ENCODE assay signal across 8 cellular contexts in genomic region chr11:82718307-82718706, GRCh38. TPM values are rescaled to one million over a fixed set of nuclear protein-coding genes. Genes with fewer than 3 reads are reported as not detected.
DNase-seq lines count a peak whose midpoint lies in the region; ATAC-seq, FAIRE-seq and TF ChIP-seq lines count a peak whose summit lies in the region.

No MANE protein-coding gene starts in this region.

- no peaks in the 10 kb centered on the region for H3K9me3 Mint-ChIP-seq in chondrocyte (ENCODE audit: low read depth)

- H3K4me1 ChIP-seq in OCI-LY3 (ENCODE audit: low read length) (peaks cover 23% of the 10 kb centered on the region), HepG2 (ENCODE audit: insufficient read depth, low read length) (no peaks in the 10 kb centered on the region), upper lobe of left lung (no peaks in the 10 kb centered on the region)

- no peak overlapping the region for H3K4me3 Mint-ChIP-seq in chondrocyte (ENCODE audit: unreplicated experiment)

- no peak for TF ChIP-seq POLR2A in HepG2 (IDR thresholded peaks at IDR 0.05; ENCODE audit: insufficient read depth in 1 of 2, low read depth in 2 of 2, low read length in 2 of 2)
- no peak for TF ChIP-seq POLR2A in upper lobe of left lung (IDR thresholded peaks at IDR 0.05)

- H3K4me3 ChIP-seq in OCI-LY3 (ENCODE audit: low read length) (peak overlapping the region; percentile 26), HepG2 (replicated peaks in 1 of 3; ENCODE audit: insufficient read depth in 1 of 3, low read depth in 2 of 3, low read length in 3 of 3) (no peak overlapping the region), upper lobe of left lung (no peak overlapping the region)

- CTCF ChIA-PET in HepG2 (lab: Yijun Ruan, JAX; ENCODE audit: low intra/inter-chr PET ratio, low total read pairs), result interaction anchor here (0.7 to 2.6 kb wide), 3 partner anchors 146 to 1102 kb away, joined by 4 to 21 read pairs (median 5); no protein-coding TSS in a partner anchor

- no peaks in the 10 kb centered on the region for H3K36me3 Mint-ChIP-seq in chondrocyte (ENCODE audit: low read depth)

- H2AFZ ChIP-seq in OCI-LY3 (ENCODE audit: low read depth, low read length) (peak overlapping the region; percentile 50; the same call in 1 of the 2 replicates), HepG2 (ENCODE audit: low read length) (no peak overlapping the region)

- H3K4me1 Mint-ChIP-seq in chondrocyte (ENCODE audit: low read depth), result peaks cover 5% of the 10 kb centered on the region

- H3K27me3 ChIP-seq in OCI-LY3 (ENCODE audit: low read depth, low read length) (no peaks in the 10 kb centered on the region), HepG2 (ENCODE audit: control insufficient read depth in 1 of 2, insufficient read depth in 2 of 2, low read length in 2 of 2) (peaks cover 0 to 18% of the 10 kb centered on the region in 2 experiments; a peak in 3 of 5 replicates), upper lobe of left lung (no peaks in the 10 kb centered on the region)

- peak; percentile 64 for FAIRE-seq in HepG2 (lab: Jason Lieb, UNC)

- 28% methylated on average over 5 of the region's 5 CpGs for WGBS in HepG2 (ENCODE audit: low lambda C conversion rate)
- WGBS in upper lobe of left lung, 2 donors, result 24 to 33% methylated on average over 5 of the region's 5 CpGs

- no TSS peak for BruUV-seq in HepG2 (replicated peaks; lab: Mats Ljungman, UMichigan)

- H3K27me3 Mint-ChIP-seq in chondrocyte (ENCODE audit: low read depth), result peaks cover 4% of the 10 kb centered on the region

- H3K27ac Mint-ChIP-seq in chondrocyte (ENCODE audit: unreplicated experiment), result no peak overlapping the region

- ATAC-seq in HG03439 (IDR thresholded peaks at IDR 0.05; ENCODE audit: unreplicated experiment) (peak; percentile 64), HepG2 (peak; percentile 72), upper lobe of left lung (ENCODE audit: low FRiP score in 2 of 2) (peak in 1 of 2 donors; percentile 71)

- H3K9ac ChIP-seq in OCI-LY3 (ENCODE audit: low read length) (no peak overlapping the region; the same call in 1 of the 2 replicates), HepG2 (ENCODE audit: insufficient read depth, low read depth, low read length) (no peak overlapping the region)

- intact Hi-C loops in HepG2 (cut with micrococcal nuclease; ENCODE audit: unreplicated experiment), result loop anchor here (1.0 kb wide), 2 partner anchors 146 to 1102 kb away; no protein-coding TSS in a partner anchor

- TF ChIP-seq CTCF in GM12872 (IDR thresholded peaks at IDR 0.05; ENCODE audit: insufficient read depth, low read depth, low read length) (peak; percentile 81), OCI-LY3 (IDR thresholded peaks at IDR 0.05; ENCODE audit: low read depth, low read length) (peak; percentile 96), chondrocyte (IDR thresholded peaks at IDR 0.05) (peak; percentile 93), HepG2 (CRISPR knock-in tag; IDR thresholded peaks at IDR 0.05) (peak; percentile 74), upper lobe of left lung (IDR thresholded peaks at IDR 0.05) (peak; percentile 34 to 67 (median 46))

- peak; percentile 72 for DNase-seq in AG08395 (ENCODE audit: low spot score)
- DNase-seq in chondrocyte (ENCODE audit: low spot score), result no peak
- peak; percentile 7 for DNase-seq in HepG2 (ENCODE audit: low spot score)
- DNase-seq in upper lobe of left lung, result no peak
- no peak for DNase-seq in cerebellar nuclear complex (lab: John Stamatoyannopoulos, UW)

- H4K20me1 ChIP-seq in OCI-LY3 (ENCODE audit: insufficient read depth, low read length), result no peaks in the 10 kb centered on the region
- H4K20me1 ChIP-seq in HepG2 (ENCODE audit: insufficient read depth, low read length), result no peaks in the 10 kb centered on the region

- H3K9me3 ChIP-seq in OCI-LY3 (ENCODE audit: insufficient read depth, low read length) (no peaks in the 10 kb centered on the region), HepG2 (ENCODE audit: low read length) (no peaks in the 10 kb centered on the region), upper lobe of left lung (no peaks in the 10 kb centered on the region)

- H3K4me2 ChIP-seq in OCI-LY3 (ENCODE audit: low read length), result peak overlapping the region; percentile 58
- no peak overlapping the region for H3K4me2 ChIP-seq in HepG2 (ENCODE audit: low read depth, low read length)

- in situ Hi-C loops in HepG2 (cut with HindIII; ENCODE audit: extremely low pct_ligation_motif_present, low pct_unique_long_range_greater_than_20kb), result loop anchor here (25.0 kb wide), 1 partner anchor 1094 kb away; no protein-coding TSS in a partner anchor

- peak overlapping the region; percentile 2; the same call in 1 of the 2 replicates for H3K27ac ChIP-seq in OCI-LY3 (ENCODE audit: low read length)
- H3K27ac ChIP-seq in HepG2 (ENCODE audit: extremely low read length, insufficient read depth, low read length), result no peak overlapping the region
- H3K27ac ChIP-seq in upper lobe of left lung, result no peak overlapping the region

- H3K36me3 ChIP-seq in OCI-LY3 (replicated peaks; ENCODE audit: low read depth, low read length) (no peaks in the 10 kb centered on the region), HepG2 (replicated peaks in 1 of 2; ENCODE audit: control insufficient read depth in 1 of 2, insufficient read depth in 2 of 2, low read length in 2 of 2) (no peaks in the 10 kb centered on the region), upper lobe of left lung (no peaks in the 10 kb centered on the region)

- TF ChIP-seq EP300 in HepG2 (IDR thresholded peaks at IDR 0.05; ENCODE audit: low read depth in 2 of 2, low read length in 2 of 2) (no peak), HepG2 (CRISPR knock-in tag; IDR thresholded peaks at IDR 0.05; ENCODE audit: borderline replicate concordance) (no peak), upper lobe of left lung (IDR thresholded peaks at IDR 0.05) (no peak)

- H3K79me2 ChIP-seq in OCI-LY3 (ENCODE audit: low read length), result no peaks in the 10 kb centered on the region
- no peaks in the 10 kb centered on the region for H3K79me2 ChIP-seq in HepG2 (ENCODE audit: insufficient read depth, low read length)

- TF ChIP-seq RAD21 in HepG2 (CRISPR knock-in tag; IDR thresholded peaks at IDR 0.05), result no peak

- POLR2A ChIA-PET in HepG2 (lab: Yijun Ruan, JAX), result no interaction called here

TF ChIP-seq in HepG2, 621 proteins besides CTCF, POLR2A, EP300 and RAD21 (continues in another document):
- TF ChIP-seq ZNF567 (CRISPR knock-in tag; IDR thresholded peaks at IDR 0.05; ENCODE audit: borderline replicate concordance) (no peak), IKZF5 (CRISPR knock-in tag; IDR thresholded peaks at IDR 0.05) (no peak), THAP7 (CRISPR knock-in tag; IDR thresholded peaks at IDR 0.05) (no peak), ELF3 (CRISPR knock-in tag; IDR thresholded peaks at IDR 0.05) (no peak), ZNF782 (CRISPR knock-in tag; IDR thresholded peaks at IDR 0.05; ENCODE audit: borderline replicate concordance) (no peak), MTF1 (CRISPR knock-in tag; IDR thresholded peaks at IDR 0.05) (no peak), SMC3 (IDR thresholded peaks at IDR 0.05; ENCODE audit: low read length) (peak; percentile 57; the same call in 1 of the 2 replicates), GABPB1 (CRISPR knock-in tag; IDR thresholded peaks at IDR 0.05) (no peak)

RNA-seq across cellular contexts. Expression of gene FAM181B, which starts 15.4 kb away (rescaled TPM):
- total RNA-seq in chondrocyte, result 0.35 to 0.65 TPM (median 0.46 TPM) in 3 replicates
- total RNA-seq in HepG2 (2016; rRNA removed; fragmentation: Illumina TruSeq; extraction: Trizol), result not detected in 2 replicates
- not detected in 2 replicates for total RNA-seq in HepG2 (2016; cell fraction: cytosol; rRNA removed; fragmentation: Illumina TruSeq; extraction: Trizol; ENCODE audit: low read depth)
- not detected in 2 replicates for total RNA-seq in HepG2 (2016; cell fraction: insoluble cytoplasmic fraction; rRNA removed; fragmentation: Illumina TruSeq; extraction: Trizol)
- total RNA-seq in HepG2 (2016; cell fraction: membrane; rRNA removed; fragmentation: Illumina TruSeq; extraction: Trizol), result not detected in 2 replicates
- not detected in 2 replicates for total RNA-seq in HepG2 (2016; cell fraction: nucleus; rRNA removed; fragmentation: Illumina TruSeq; extraction: Trizol)
- not detected in 2 replicates for polyA plus RNA-seq in HepG2 (2011; rRNA removed)
- not detected in 2 replicates for polyA plus RNA-seq in HepG2 (2011; cell fraction: cytosol; rRNA removed)
- not detected in 2 replicates for polyA plus RNA-seq in HepG2 (2011; cell fraction: nucleus; rRNA removed)
- polyA plus RNA-seq in HepG2 (2012), result not detected in 2 replicates
- polyA plus RNA-seq in HepG2 (2016; cell fraction: cytosol; fragmentation: Illumina TruSeq; extraction: Trizol; ENCODE audit: low read depth), result not detected in 2 replicates
- not detected in 2 replicates for polyA plus RNA-seq in HepG2 (2016; cell fraction: insoluble cytoplasmic fraction; fragmentation: Illumina TruSeq; extraction: Trizol; ENCODE audit: low read depth)
- polyA plus RNA-seq in HepG2 (2016; cell fraction: membrane; fragmentation: Illumina TruSeq; extraction: Trizol; ENCODE audit: low read depth), result not detected in 2 replicates
- not detected in 2 replicates for polyA plus RNA-seq in HepG2 (2016; cell fraction: nucleus; fragmentation: Illumina TruSeq; extraction: Trizol; ENCODE audit: insufficient read depth, low read depth)
- not detected in 2 replicates for polyA minus RNA-seq in HepG2 (2011; rRNA and poly(A)+ RNA removed; ENCODE audit: low replicate concordance)
- not detected in 2 replicates for polyA minus RNA-seq in HepG2 (2011; cell fraction: cytosol; rRNA and poly(A)+ RNA removed)
- not detected in 2 replicates for polyA minus RNA-seq in HepG2 (2011; cell fraction: nucleus; rRNA and poly(A)+ RNA removed)
- total RNA-seq in upper lobe of left lung, result under 1 TPM in 1 of 6 donors, not detected in 5; 0.13 TPM

Comparison
In these comparisons a context has a peak if more than half of its experiments do, and no peak if none do; other contexts are left out.
1. DNase-seq: peak in AG08395 (single experiment) and HepG2 (single experiment); none in chondrocyte (single experiment), upper lobe of left lung (0 of 2) and cerebellar nuclear complex (0 of 2).
2. CTCF ChIP-seq: peak in every context shown above with its lines; median percentile 96 in OCI-LY3; 93 in chondrocyte; 81 in GM12872; 74 in HepG2; 46 in upper lobe of left lung.